ENCODE assay signal across 8 cellular contexts in genomic region chr2:6866982-6867381, GRCh38. TPM values are rescaled to one million over a fixed set of nuclear protein-coding genes. Genes with fewer than 3 reads are reported as not detected.
DNase-seq lines count a peak whose midpoint lies in the region; ATAC-seq, FAIRE-seq and TF ChIP-seq lines count a peak whose summit lies in the region.
"Had no signal": no experiment of that assay in that cellular context is flagged by ENCODE, and none has a peak within 500 bp of the region (broad histone marks: within the 10 kb centered on the region; RNA-seq: fewer than 3 reads in every experiment).

No MANE protein-coding gene starts in this region.

- H3K9me3 ChIP-seq in A673 (ENCODE audit: low read depth, low read length, poor library complexity, severe bottlenecking) (no peaks in the 10 kb centered on the region), SK-N-MC (ENCODE audit: low read depth, low read length) (no peaks in the 10 kb centered on the region)

- TF ChIP-seq CTCF in A673 (conservative IDR thresholded peaks at IDR 0.05; ENCODE audit: low read depth, low read length) = no peak

- peaks cover 0 to 10% (median 7%) of the 10 kb centered on the region in 3 donors for H3K36me3 Mint-ChIP-seq in immature natural killer cell

- H3K79me2 ChIP-seq in ACC112 (ENCODE audit: control insufficient read depth, insufficient read depth, low read length, unreplicated experiment) = peaks cover 43% of the 10 kb centered on the region

- H3K4me3 ChIP-seq in A673 (ENCODE audit: low read depth, low read length, poor library complexity, severe bottlenecking) (no peak overlapping the region), ACC112 (ENCODE audit: low read depth, low read length) (peak overlapping the region; percentile 88), SK-N-MC (no peak overlapping the region)

- intact Hi-C loops in A673 (cut with micrococcal nuclease; ENCODE audit: unreplicated experiment) (no loop called here), head of caudate nucleus (cut with DNase I) (no loop called here)

- BruUV-seq in A673 (replicated peaks; lab: Mats Ljungman, UMichigan) = TSS peak; percentile 58

- peak overlapping the region; percentile 64 to 98 (median 95) for H3K4me3 Mint-ChIP-seq in immature natural killer cell

- no peak for DNase-seq in A673 (ENCODE audit: low spot score)
- no peak for DNase-seq in SK-N-MC (ENCODE audit: low read depth, low spot score)
- DNase-seq in immature natural killer cell = no peak
- no peak for DNase-seq in HTR-8/SVneo (ENCODE audit: insufficient read length, low spot score)
- DNase-seq in head of caudate nucleus = no peak
- DNase-seq: NCI-H1417 treated with DMSO at 0.1 percent for 48 hours had no signal

- peaks cover 17 to 31% of the 10 kb centered on the region in 2 donors for H3K4me1 Mint-ChIP-seq in immature natural killer cell

- H3K27ac ChIP-seq in A673 (ENCODE audit: low read depth, low read length, poor library complexity, severe bottlenecking) (no peak overlapping the region), ACC112 (ENCODE audit: low read depth, low read length) (peak overlapping the region; percentile 59; the same call in 1 of the 2 replicates), SK-N-MC (no peak overlapping the region)

- no peaks in the 10 kb centered on the region for H3K27me3 ChIP-seq in A673 (replicated peaks; ENCODE audit: insufficient read depth, low read depth, low read length, poor library complexity)
- H3K27me3 ChIP-seq in ACC112 (ENCODE audit: insufficient read depth, low read length) = no peaks in the 10 kb centered on the region

- peak overlapping the region in 3 of 6 donors; percentile 50 to 76 (median 58) for H3K27ac Mint-ChIP-seq in immature natural killer cell

- peaks cover 4 to 6% (median 5%) of the 10 kb centered on the region in 3 donors for H3K27me3 Mint-ChIP-seq in immature natural killer cell (ENCODE audit: low read depth in 3 of 3)

- H3K36me3 ChIP-seq in A673 (ENCODE audit: insufficient read depth, low read length, poor library complexity, severe bottlenecking) (no peaks in the 10 kb centered on the region), ACC112 (ENCODE audit: insufficient read depth, low read length) (peaks cover 33% of the 10 kb centered on the region), SK-N-MC (ENCODE audit: insufficient read depth, low read length) (no peaks in the 10 kb centered on the region; the same call in 1 of the 2 replicates)

- FAIRE-seq in HTR-8/SVneo (lab: Jason Lieb, UNC) = no peak

- ATAC-seq in HG02623 (IDR thresholded peaks at IDR 0.05; ENCODE audit: unreplicated experiment) = no peak

- peak overlapping the region; percentile 19 for H3K9ac ChIP-seq in SK-N-MC (ENCODE audit: insufficient read length)

- no peak overlapping the region for H2AFZ ChIP-seq in ACC112 (ENCODE audit: low read length, unreplicated experiment)

- H3K9me3 Mint-ChIP-seq in immature natural killer cell = no peaks in the 10 kb centered on the region

- CTCF ChIA-PET in A673 (lab: Charles Lee) = interaction anchor here (0.6 kb wide), 1 partner anchor 1483 kb away, joined by 3 read pairs; no protein-coding TSS in a partner anchor

- H3K4me1 ChIP-seq in A673 (ENCODE audit: insufficient read depth, low read length, poor library complexity, severe bottlenecking) (peaks cover 18% of the 10 kb centered on the region), ACC112 (ENCODE audit: control insufficient read depth, insufficient read depth, low read length, unreplicated experiment) (peaks cover 25% of the 10 kb centered on the region)

- POLR2A ChIA-PET in A673 (lab: Charles Lee; ENCODE audit: low non-redundant PET) = no interaction called here

RNA-seq across cellular contexts. Expression of gene CMPK2, which starts 1.3 kb away (rescaled TPM):
- total RNA-seq in A673 (2021) = 3.3 and 4.6 TPM in 2 replicates
- polyA plus RNA-seq in immature natural killer cell = 10 to 100 TPM in 1 of 3 donors, 1 to 10 TPM in 2; 5.2 to 10.9 (median 8.0) TPM

RNA-seq across cellular contexts. Expression of gene RSAD2, which starts 10.6 kb away (rescaled TPM):
- 2.1 and 2.2 TPM in 2 replicates for total RNA-seq in A673 (2021)
- 10 to 100 TPM in 1 of 3 donors, 1 to 10 TPM in 2; 1.2 to 16.5 (median 5.8) TPM for polyA plus RNA-seq in immature natural killer cell

RNA-seq across cellular contexts. Expression of gene RNF144A, which starts 50.2 kb away (rescaled TPM):
- 13.6 and 19.6 TPM in 2 replicates for total RNA-seq in A673 (2021)
- 1 to 10 TPM; 6.4 to 9.1 (median 7.7) TPM for polyA plus RNA-seq in immature natural killer cell
